ENCODE assay signal across 1 cellular context in genomic region chr1:167440776-167441175, GRCh38.
TF ChIP-seq lines count a peak whose summit lies in the region.

No MANE protein-coding gene starts in this region.

TF ChIP-seq in H1, 55 proteins besides CTCF, POLR2A, EP300 and RAD21:
- TF ChIP-seq KDM1A (IDR thresholded peaks at IDR 0.05; ENCODE audit: borderline replicate concordance, low read length), result no peak
- no peak for TF ChIP-seq KDM5A (IDR thresholded peaks at IDR 0.05; ENCODE audit: low read length)
- no peak for TF ChIP-seq POU5F1 (IDR thresholded peaks at IDR 0.05; ENCODE audit: low read depth, low read length)
- TF ChIP-seq SIX5 (IDR thresholded peaks at IDR 0.05; ENCODE audit: low read depth, low read length), result no peak
- no peak for TF ChIP-seq GABPA (IDR thresholded peaks at IDR 0.05; ENCODE audit: borderline replicate concordance, insufficient read depth, low read length)
- TF ChIP-seq SP1 (IDR thresholded peaks at IDR 0.05; ENCODE audit: low read depth, low read length), result no peak
- no peak for TF ChIP-seq BACH1 (IDR thresholded peaks at IDR 0.05; ENCODE audit: low read length)
- TF ChIP-seq CBX8 (IDR thresholded peaks at IDR 0.05; ENCODE audit: borderline replicate concordance, low read depth, low read length), result no peak
- TF ChIP-seq HDAC6 (IDR thresholded peaks at IDR 0.05; ENCODE audit: low read depth, low read length), result no peak
- TF ChIP-seq, protein P1, sequence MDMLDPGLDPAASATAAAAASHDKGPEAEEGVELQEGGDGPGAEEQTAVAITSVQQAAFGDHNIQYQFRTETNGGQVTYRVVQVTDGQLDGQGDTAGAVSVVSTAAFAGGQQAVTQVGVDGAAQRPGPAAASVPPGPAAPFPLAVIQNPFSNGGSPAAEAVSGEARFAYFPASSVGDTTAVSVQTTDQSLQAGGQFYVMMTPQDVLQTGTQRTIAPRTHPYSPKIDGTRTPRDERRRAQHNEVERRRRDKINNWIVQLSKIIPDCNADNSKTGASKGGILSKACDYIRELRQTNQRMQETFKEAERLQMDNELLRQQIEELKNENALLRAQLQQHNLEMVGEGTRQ (IDR thresholded peaks at IDR 0.05; ENCODE audit: low read length), result no peak
- no peak for TF ChIP-seq SP4 (IDR thresholded peaks at IDR 0.05; ENCODE audit: low read length)
- TF ChIP-seq, protein P2, sequence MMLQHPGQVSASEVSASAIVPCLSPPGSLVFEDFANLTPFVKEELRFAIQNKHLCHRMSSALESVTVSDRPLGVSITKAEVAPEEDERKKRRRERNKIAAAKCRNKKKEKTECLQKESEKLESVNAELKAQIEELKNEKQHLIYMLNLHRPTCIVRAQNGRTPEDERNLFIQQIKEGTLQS (IDR thresholded peaks at IDR 0.05; ENCODE audit: insufficient read depth, low read depth, low read length), result no peak
- TF ChIP-seq BRCA1 (IDR thresholded peaks at IDR 0.05; ENCODE audit: low read depth, low read length), result no peak
- TF ChIP-seq, protein P3, sequence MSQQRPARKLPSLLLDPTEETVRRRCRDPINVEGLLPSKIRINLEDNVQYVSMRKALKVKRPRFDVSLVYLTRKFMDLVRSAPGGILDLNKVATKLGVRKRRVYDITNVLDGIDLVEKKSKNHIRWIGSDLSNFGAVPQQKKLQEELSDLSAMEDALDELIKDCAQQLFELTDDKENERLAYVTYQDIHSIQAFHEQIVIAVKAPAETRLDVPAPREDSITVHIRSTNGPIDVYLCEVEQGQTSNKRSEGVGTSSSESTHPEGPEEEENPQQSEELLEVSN (IDR thresholded peaks at IDR 0.05), result no peak
- no peak for TF ChIP-seq HDAC2 (IDR thresholded peaks at IDR 0.05; ENCODE audit: borderline replicate concordance in 1 of 2, low read depth in 2 of 2, low read length in 2 of 2)
- no peak for TF ChIP-seq TBP (IDR thresholded peaks at IDR 0.05; ENCODE audit: low read depth, low read length)
- TF ChIP-seq CBX5 (IDR thresholded peaks at IDR 0.05; ENCODE audit: low read depth, low read length), result no peak
- no peak for TF ChIP-seq TCF12 (IDR thresholded peaks at IDR 0.05; ENCODE audit: low read depth, low read length)
